Comparison of ENCODE assay signal across 14 cellular contexts in genomic region chr10:103049237-103049636, GRCh38.
A peak's percentile ranks its signal among the peaks of the same experiment; 100 is the strongest.
DNase-seq lines count a peak whose midpoint lies in the region; ATAC-seq, FAIRE-seq and TF ChIP-seq lines count a peak whose summit lies in the region.
"Had no signal": no experiment of that assay in that cellular context is flagged by ENCODE, and none has a peak within 500 bp of the region (broad histone marks: within the 10 kb centered on the region; RNA-seq: fewer than 3 reads in every experiment).

No MANE protein-coding gene starts in this region.

- WGBS in A549 (ENCODE audit: missing lambda C conversion rate), result 96% methylated on average over 6 of the region's 6 CpGs

- no TSS peak for BruUV-seq in HCT116 (replicated peaks; lab: Mats Ljungman, UMichigan)
- no TSS peak for BruUV-seq in OCI-LY7 (replicated peaks; lab: Mats Ljungman, UMichigan)

- H3K36me3 Mint-ChIP-seq in activated naive CD4-positive, alpha-beta T cell treated with anti-CD3 and anti-CD28 coated beads, Interleukin-2, amount 50 U/mL, for 72 hours, result no peaks in the 10 kb centered on the region

- H3K9me2 ChIP-seq in HCT116 (ENCODE audit: insufficient read depth) (no peaks in the 10 kb centered on the region), OCI-LY7 (ENCODE audit: insufficient read depth, low read length) (no peaks in the 10 kb centered on the region)

- no peaks in the 10 kb centered on the region for H3K9me3 ChIP-seq in A549
- no peaks in the 10 kb centered on the region for H3K9me3 ChIP-seq in HCT116 (ENCODE audit: control insufficient read depth in 1 of 2, insufficient read depth in 1 of 2, low read depth in 1 of 2, low read length in 2 of 2)
- no peaks in the 10 kb centered on the region for H3K9me3 ChIP-seq in OCI-LY7 (ENCODE audit: low read length)
- H3K9me3 ChIP-seq: HAP-1 had no signal

- no peaks in the 10 kb centered on the region for H3K79me2 ChIP-seq in HCT116 (ENCODE audit: insufficient read depth, low read length)
- H3K79me2 ChIP-seq in OCI-LY7 (ENCODE audit: insufficient read depth, low read depth, low read length), result no peaks in the 10 kb centered on the region

- ATAC-seq in A549, result no peak
- no peak for ATAC-seq in HCT116
- ATAC-seq in activated naive CD4-positive, alpha-beta T cell treated with anti-CD3 and anti-CD28 coated beads, Interleukin-2, amount 50 U/mL, for 72 hours, result no peak
- ATAC-seq: CD8-positive, alpha-beta T cell had no signal

- DNase-seq in A549 (ENCODE audit: low read depth in 1 of 2, low spot score in 1 of 2), result no peak
- DNase-seq in HCT116 (ENCODE audit: low read depth, low spot score), result no peak
- DNase-seq in NB4 (ENCODE audit: low read depth), result peak; percentile 75
- DNase-seq in islet precursor cell, result peak; percentile 29
- no peak for DNase-seq in OCI-LY7 (ENCODE audit: low spot score)
- no peak for DNase-seq in activated naive CD4-positive, alpha-beta T cell treated with anti-CD3 and anti-CD28 coated beads, Interleukin-2, amount 50 U/mL, for 72 hours (ENCODE audit: low spot score in 2 of 2)
- DNase-seq: CD8-positive, alpha-beta T cell; COR-L47; DND-41; GDM1; GOT3; HFFc6 had no signal

- H3K36me3 ChIP-seq in HCT116 (ENCODE audit: control insufficient read depth in 1 of 2, insufficient read depth in 2 of 2, low read length in 2 of 2) (no peaks in the 10 kb centered on the region), OCI-LY7 (ENCODE audit: insufficient read depth, low read length) (no peaks in the 10 kb centered on the region)
- H3K36me3 ChIP-seq: HAP-1 had no signal

- H3K4me3 ChIP-seq in A549 (no peak overlapping the region), HCT116 (replicated peaks in 1 of 2; ENCODE audit: low read depth in 1 of 2, low read length in 2 of 2) (no peak overlapping the region), NB4 (ENCODE audit: low read depth, low read length) (no peak overlapping the region), OCI-LY7 (ENCODE audit: low read depth, low read length, poor library complexity, severe bottlenecking) (no peak overlapping the region)
- H3K4me3 ChIP-seq: HAP-1 had no signal

- H4K20me1 ChIP-seq in HCT116 (ENCODE audit: insufficient read depth), result no peaks in the 10 kb centered on the region
- H4K20me1 ChIP-seq in OCI-LY7 (ENCODE audit: insufficient read depth, low read length), result no peaks in the 10 kb centered on the region

- POLR2A ChIA-PET in A549 (lab: Yijun Ruan, JAX) (no interaction called here), HCT116 (lab: Charles Lee) (no interaction called here), OCI-LY7 (lab: Charles Lee) (interaction anchor here (0.6 kb wide), 1 partner anchor 186 kb away, joined by 3 read pairs; no protein-coding TSS in a partner anchor)

- CTCF ChIA-PET in A549 (lab: Yijun Ruan, JAX), result interaction anchor here (0.7 to 7.7 kb wide), 3 partner anchors 13 to 187 kb away, joined by 3 to 53 read pairs (median 3); partner anchors contain the start of gene CNNM2
- CTCF ChIA-PET in HCT116 (lab: Charles Lee), result no interaction called here
- CTCF ChIA-PET in OCI-LY7 (lab: Charles Lee; ENCODE audit: unreplicated experiment), result no interaction called here

- H3K4me1 ChIP-seq in A549 (peaks cover 3% of the 10 kb centered on the region; the same call in 2 of the 3 replicates), HCT116 (ENCODE audit: control insufficient read depth in 1 of 2, insufficient read depth in 2 of 2, low read length in 2 of 2) (peaks cover 4 to 17% of the 10 kb centered on the region in 2 experiments; a peak in 3 of 4 replicates), OCI-LY7 (ENCODE audit: insufficient read depth, low read length, poor library complexity, severe bottlenecking) (no peaks in the 10 kb centered on the region)

- intact Hi-C loops in HCT116 (cut with micrococcal nuclease), result no loop called here
- intact Hi-C loops in OCI-LY7 (cut with micrococcal nuclease; ENCODE audit: unreplicated experiment), result loop anchor here (5.0 kb wide), 1 partner anchor 117 kb away; no protein-coding TSS in a partner anchor

- H3K27me3 ChIP-seq in HCT116 (ENCODE audit: insufficient read depth, low read length), result no peaks in the 10 kb centered on the region

- RAD21 ChIA-PET in HCT116 (lab: Charles Lee; ENCODE audit: low non-redundant PET in 1 of 2, low total read pairs in 2 of 2, uncharacterized antibody in 2 of 2, unreplicated experiment in 2 of 2), result interaction anchor here in 1 of 2 experiments (0.9 kb wide), 1 partner anchor 131 kb away, joined by 3 read pairs; the partner anchor contains the start of gene CNNM2

- H3K9me3 Mint-ChIP-seq in activated naive CD4-positive, alpha-beta T cell treated with anti-CD3 and anti-CD28 coated beads, Interleukin-2, amount 50 U/mL, for 72 hours, result no peaks in the 10 kb centered on the region
- H3K9me3 Mint-ChIP-seq: CD8-positive, alpha-beta T cell; HFFc6 had no signal

- FAIRE-seq in A549 (lab: Jason Lieb, UNC), result no peak
- FAIRE-seq: GM12892 had no signal

- TF ChIP-seq POLR2A in A549 (IDR thresholded peaks at IDR 0.05; ENCODE audit: low read length) (no peak), HCT116 (IDR thresholded peaks at IDR 0.05; ENCODE audit: borderline replicate concordance, extremely low read depth, insufficient read depth, insufficient read length) (no peak), NB4 (IDR thresholded peaks at IDR 0.05; ENCODE audit: extremely low read depth, insufficient read length) (no peak)

- TF ChIP-seq EP300 in A549 (IDR thresholded peaks at IDR 0.05), result no peak

- H3K27ac ChIP-seq in A549 (no peak overlapping the region), HCT116 (ENCODE audit: low read depth, low read length) (no peak overlapping the region), OCI-LY7 (ENCODE audit: low read depth, low read length, poor library complexity, severe bottlenecking) (no peak overlapping the region)

- no peak overlapping the region for H3K27ac Mint-ChIP-seq in activated naive CD4-positive, alpha-beta T cell treated with anti-CD3 and anti-CD28 coated beads, Interleukin-2, amount 50 U/mL, for 72 hours
- H3K27ac Mint-ChIP-seq: CD8-positive, alpha-beta T cell; HFFc6 had no signal

- TF ChIP-seq RAD21 in A549 (conservative IDR thresholded peaks at IDR 0.05 in 1 of 2, IDR thresholded peaks at IDR 0.05 in 1 of 2) (no peak), HCT116 (IDR thresholded peaks at IDR 0.05; ENCODE audit: low read depth) (no peak)

- H3K9ac ChIP-seq in HCT116 (ENCODE audit: low read length), result no peak overlapping the region

- H2AFZ ChIP-seq in HCT116 (ENCODE audit: low read depth, low read length, poor library complexity, severe bottlenecking) (no peak overlapping the region), OCI-LY7 (ENCODE audit: low read length) (no peak overlapping the region)

- H3K4me2 ChIP-seq in A549 (no peak overlapping the region), HCT116 (ENCODE audit: low read length) (no peak overlapping the region), OCI-LY7 (ENCODE audit: low read length) (no peak overlapping the region)

- TF ChIP-seq CTCF in A549 (IDR thresholded peaks at IDR 0.05) (no peak), HCT116 (IDR thresholded peaks at IDR 0.05 in 2 of 3, conservative IDR thresholded peaks at IDR 0.05 in 1 of 3; ENCODE audit: borderline replicate concordance in 1 of 3, insufficient read depth in 1 of 3, low read depth in 2 of 3, low read length in 2 of 3) (no peak), NB4 (IDR thresholded peaks at IDR 0.05; ENCODE audit: low read depth, low read length) (no peak), OCI-LY7 (conservative IDR thresholded peaks at IDR 0.05; ENCODE audit: low read length) (no peak)

TF ChIP-seq in A549, 52 proteins besides CTCF, POLR2A, EP300 and RAD21:
- TF ChIP-seq ZNF302 (CRISPR knock-in tag; IDR thresholded peaks at IDR 0.05), result no peak
- TF ChIP-seq NPAS2 (CRISPR knock-in tag; IDR thresholded peaks at IDR 0.05; ENCODE audit: borderline replicate concordance), result no peak
- no peak for TF ChIP-seq ZFP36 (IDR thresholded peaks at IDR 0.05; ENCODE audit: borderline replicate concordance, partially characterized antibody)
- peak; percentile 34 to 73; a peak in 2 of 4 replicates for TF ChIP-seq CEBPB (IDR thresholded peaks at IDR 0.05)
- no peak for TF ChIP-seq USF2 (IDR thresholded peaks at IDR 0.05)

TF ChIP-seq in HCT116, 20 proteins besides CTCF, POLR2A, EP300 and RAD21:
- TF ChIP-seq CEBPB (IDR thresholded peaks at IDR 0.05; ENCODE audit: low read depth), result peak; percentile 16; the same call in 1 of the 2 replicates
- TF ChIP-seq FOSL1 (IDR thresholded peaks at IDR 0.05; ENCODE audit: low read depth), result no peak

Comparison
In these comparisons a context has a peak if more than half of its experiments do, and no peak if none do; other contexts are left out.
1. DNase-seq: peak in NB4 (single experiment) and islet precursor cell (single experiment); none in A549 (0 of 2), HCT116 (single experiment), OCI-LY7 (single experiment) and activated naive CD4-positive, alpha-beta T cell treated with anti-CD3 and anti-CD28 coated beads, Interleukin-2, amount 50 U/mL, for 72 hours (0 of 2).
2. Of the 6 proteins assayed by ChIP-seq in both A549 and HCT116: peak only in A549: none; only in HCT116: none; in both: CEBPB; in neither: 5.